ENCODE assay signal across 11 cellular contexts in genomic region chr9:131697097-131697496, GRCh38. TPM values are rescaled to one million over a fixed set of nuclear protein-coding genes. Genes with fewer than 3 reads are reported as not detected.
DNase-seq lines count a peak whose midpoint lies in the region; ATAC-seq and TF ChIP-seq lines count a peak whose summit lies in the region.
"Had no signal": no experiment of that assay in that cellular context is flagged by ENCODE, and none has a peak within 500 bp of the region (broad histone marks: within the 10 kb centered on the region; RNA-seq: fewer than 3 reads in every experiment).

No MANE protein-coding gene starts in this region.

- no peaks in the 10 kb centered on the region for H3K9me3 Mint-ChIP-seq in WTC11

- in situ Hi-C loops in Caki2 (cut with HindIII; ENCODE audit: low pct_unique_long_range_greater_than_20kb, low sequenced_read_pairs): no loop called here
- in situ Hi-C loops in GM13976 (cut with MboI; ENCODE audit: low sequenced_read_pairs, unreplicated experiment): no loop called here

- H3K4me3 ChIP-seq in left ventricle myocardium inferior: peak overlapping the region; percentile 1
- H3K4me3 ChIP-seq in smooth muscle cell: no peak overlapping the region

- H3K9ac ChIP-seq in smooth muscle cell (ENCODE audit: low read depth): no peak overlapping the region

- no peaks in the 10 kb centered on the region for H3K27me3 ChIP-seq in left ventricle myocardium inferior (ENCODE audit: low read depth)
- H3K27me3 ChIP-seq in smooth muscle cell (ENCODE audit: low read depth): no peaks in the 10 kb centered on the region

- H3K4me1 ChIP-seq in left ventricle myocardium inferior (peaks cover 99% of the 10 kb centered on the region), smooth muscle cell (ENCODE audit: low read depth) (peaks cover 20% of the 10 kb centered on the region)

- H2AFZ ChIP-seq in smooth muscle cell (ENCODE audit: low read depth): no peak overlapping the region

- H3K27ac Mint-ChIP-seq in WTC11: 0 out of 2 replicates have a peak overlapping the region, but pooled peaks have one; percentile 42

- H3K9me3 ChIP-seq in left ventricle myocardium inferior (replicated peaks) (no peaks in the 10 kb centered on the region), smooth muscle cell (replicated peaks; ENCODE audit: low read depth) (no peaks in the 10 kb centered on the region)

- CTCF ChIA-PET in WTC11 (lab: Charles Lee): interaction anchor here (1.0 to 2.6 kb wide), 11 partner anchors 15 to 361 kb away, joined by 3 to 18 read pairs (median 6); no protein-coding TSS in a partner anchor

- H3K36me3 ChIP-seq in left ventricle myocardium inferior: no peaks in the 10 kb centered on the region
- no peaks in the 10 kb centered on the region for H3K36me3 ChIP-seq in smooth muscle cell (ENCODE audit: low read depth)

- intact Hi-C loops in left ventricle myocardium inferior (cut with micrococcal nuclease): no loop called here
- intact Hi-C loops in posterior vena cava (cut with DNase I): no loop called here

- peaks cover 93% of the 10 kb centered on the region for H3K4me1 Mint-ChIP-seq in WTC11

- H3F3A ChIP-seq in smooth muscle cell (ENCODE audit: low read depth): no peaks in the 10 kb centered on the region

- no peak overlapping the region for H3K4me3 Mint-ChIP-seq in WTC11

- DNase-seq in Caki2 (ENCODE audit: low read depth): peak; percentile 92
- DNase-seq in WTC11 (ENCODE audit: low spot score): no peak
- DNase-seq in left ventricle myocardium inferior: peak; percentile 54
- DNase-seq in posterior vena cava (ENCODE audit: low spot score): peak; percentile 86
- no peak for DNase-seq in smooth muscle cell (lab: John Stamatoyannopoulos, UW; ENCODE audit: unreplicated experiment)
- no peak for DNase-seq in GM13976 (ENCODE audit: low spot score)
- no peak for DNase-seq in DMS 273 treated with DMSO at 0.1 percent for 48 hours (lab: John Stamatoyannopoulos, UW)
- DNase-seq: DND-41; RPMI8226; stimulated activated CD4-positive, alpha-beta T cell treated with anti-CD3 and anti-CD28 coated beads, Interleukin-1b, Interleukin-23, amount 100 ng/mL, for 48 hours had no signal

- ATAC-seq in WTC11 (peak; percentile 71), HG03108 (IDR thresholded peaks at IDR 0.05; ENCODE audit: unreplicated experiment) (no peak)

- no peaks in the 10 kb centered on the region for H3K36me3 Mint-ChIP-seq in WTC11

- no peak overlapping the region for H3K4me2 ChIP-seq in smooth muscle cell

- peaks cover 23% of the 10 kb centered on the region for H3K79me2 ChIP-seq in smooth muscle cell (ENCODE audit: low read depth)

- H3K27ac ChIP-seq in left ventricle myocardium inferior (replicated peaks) (peak overlapping the region; percentile 83), smooth muscle cell (ENCODE audit: low read depth) (no peak overlapping the region)

- POLR2A ChIA-PET in WTC11 (lab: Charles Lee): interaction anchor here (0.6 to 0.7 kb wide), 2 partner anchors 42 to 62 kb away, joined by 4 read pairs; no protein-coding TSS in a partner anchor

- 69% methylated on average over 6 of the region's 6 CpGs for WGBS in smooth muscle cell (ENCODE audit: low lambda C conversion rate)

- TF ChIP-seq CTCF in WTC11 (IDR thresholded peaks at IDR 0.05) (no peak), left ventricle myocardium inferior (IDR thresholded peaks at IDR 0.05; ENCODE audit: borderline replicate concordance) (peak; percentile 41), smooth muscle cell (IDR thresholded peaks at IDR 0.05; ENCODE audit: borderline replicate concordance, insufficient read depth, poor library complexity, severe bottlenecking) (no peak), GM13976 (IDR thresholded peaks at IDR 0.05; ENCODE audit: borderline replicate concordance, control extremely low read depth, extremely low read depth, insufficient read depth, missing control alignments) (no peak)

- H3K27me3 Mint-ChIP-seq in WTC11 (ENCODE audit: low read depth): no peaks in the 10 kb centered on the region

- peaks cover 93% of the 10 kb centered on the region for H4K20me1 ChIP-seq in smooth muscle cell (ENCODE audit: low read depth)

TF ChIP-seq in WTC11, 78 proteins besides CTCF, POLR2A, EP300 and RAD21:
- TF ChIP-seq ATF1 (CRISPR knock-in tag; IDR thresholded peaks at IDR 0.05): no peak
- no peak for TF ChIP-seq CREB1 (CRISPR knock-in tag; IDR thresholded peaks at IDR 0.05)

RNA-seq across cellular contexts. Expression of gene RAPGEF1, which starts 42.8 kb away (rescaled TPM):
- total RNA-seq in Caki2 (2014; rRNA removed; shearing (Covaris generic); ENCODE audit: low replicate concordance): 15.1 and 26.2 TPM in 2 replicates
- total RNA-seq in WTC11 (2021) (57.9 to 66.2 TPM (median 65.7 TPM) in 3 replicates), left ventricle myocardium inferior (95.9 TPM), posterior vena cava (10 to 100 TPM; 74.5 to 90.8 TPM), smooth muscle cell (15.3 and 17.8 TPM in 2 replicates)
- 16.4 and 21.8 TPM in 2 replicates for polyA plus RNA-seq in smooth muscle cell

Comparison
In these comparisons a context has a peak if more than half of its experiments do, and no peak if none do; other contexts are left out.
1. DNase-seq: peak in Caki2 (single experiment), left ventricle myocardium inferior (single experiment) and posterior vena cava (single experiment); none in WTC11 (single experiment), smooth muscle cell (single experiment), GM13976 (single experiment) and DMS 273 treated with DMSO at 0.1 percent for 48 hours (single experiment).